ENCODE assay signal across 10 cellular contexts in genomic region chrX:41382699-41383645, GRCh38. TPM values are rescaled to one million over a fixed set of nuclear protein-coding genes. Genes with fewer than 3 reads are reported as not detected.
DNase-seq lines count a peak whose midpoint lies in the region; ATAC-seq and TF ChIP-seq lines count a peak whose summit lies in the region.
"Had no signal": no experiment of that assay in that cellular context is flagged by ENCODE, and none has a peak within 500 bp of the region (broad histone marks: within the 10 kb centered on the region; RNA-seq: fewer than 3 reads in every experiment).

No MANE protein-coding gene starts in this region.

- H3K9me2 ChIP-seq in GM23248 (ENCODE audit: insufficient read depth): no peaks in the 10 kb centered on the region
- H3K9me2 ChIP-seq in PC-9 (ENCODE audit: insufficient read depth): no peaks in the 10 kb centered on the region

- in situ Hi-C loops in GM23248 (cut with MboI): no loop called here

- no peak overlapping the region; the same call in 1 of the 2 replicates for H3K9ac ChIP-seq in GM23248

- ATAC-seq in GM18511 (IDR thresholded peaks at IDR 0.05; ENCODE audit: unreplicated experiment): no peak

- H3K27ac Mint-ChIP-seq in progenitor cell of endocrine pancreas: peak overlapping the region; percentile 84

- peak overlapping the region; percentile 53 for H2AFZ ChIP-seq in GM23248
- H2AFZ ChIP-seq in PC-9: no peak overlapping the region

- H3K36me3 ChIP-seq in GM23248 (ENCODE audit: low read depth) (no peaks in the 10 kb centered on the region), PC-9 (ENCODE audit: low read depth) (no peaks in the 10 kb centered on the region)

- intact Hi-C loops in PC-9 (cut with micrococcal nuclease; ENCODE audit: unreplicated experiment): loop anchor here (5.0 kb wide), 1 partner anchor 51 kb away; the partner anchor contains the start of gene DDX3X

- no peaks in the 10 kb centered on the region for H3K36me3 Mint-ChIP-seq in progenitor cell of endocrine pancreas (ENCODE audit: insufficient read depth)

- H4K20me1 ChIP-seq in GM23248 (ENCODE audit: insufficient read depth) (no peaks in the 10 kb centered on the region), PC-9 (ENCODE audit: insufficient read depth) (no peaks in the 10 kb centered on the region)

- H3K27ac ChIP-seq in GM23248: peak overlapping the region; percentile 48
- peak overlapping the region; percentile 88 for H3K27ac ChIP-seq in PC-9

- H3K9me3 ChIP-seq in GM23248 (ENCODE audit: low read depth) (no peaks in the 10 kb centered on the region), PC-9 (ENCODE audit: insufficient read depth, low read depth) (no peaks in the 10 kb centered on the region)

- no peak overlapping the region for H3K4me3 ChIP-seq in GM23248
- H3K4me3 ChIP-seq in PC-9: peak overlapping the region; percentile 24; the same call in 1 of the 2 replicates
- no peak overlapping the region for H3K4me3 ChIP-seq in choroid plexus epithelial cell (ENCODE audit: low read depth, low read length)
- H3K4me3 ChIP-seq: lung had no signal

- H3K9me3 Mint-ChIP-seq in progenitor cell of endocrine pancreas (ENCODE audit: low read depth): peaks cover 9% of the 10 kb centered on the region

- BruUV-seq in PC-9 (replicated peaks; lab: Mats Ljungman, UMichigan): TSS peak; percentile 39

- TF ChIP-seq CTCF in PC-9 (conservative IDR thresholded peaks at IDR 0.05) (no peak), choroid plexus epithelial cell (conservative IDR thresholded peaks at IDR 0.05; ENCODE audit: low read depth, low read length) (no peak), progenitor cell of endocrine pancreas (IDR thresholded peaks at IDR 0.05; ENCODE audit: unreplicated experiment) (no peak)

- POLR2A ChIA-PET in PC-9 (lab: Charles Lee; ENCODE audit: unreplicated experiment): interaction anchor here (0.5 kb wide), 1 partner anchor 399 kb away, joined by 3 read pairs; no protein-coding TSS in a partner anchor

- no peak overlapping the region for H3K4me2 ChIP-seq in GM23248 (ENCODE audit: unreplicated experiment)
- H3K4me2 ChIP-seq in PC-9: peak overlapping the region; percentile 61

- H3F3A ChIP-seq in GM23248 (ENCODE audit: insufficient read depth) (no peaks in the 10 kb centered on the region), PC-9 (ENCODE audit: insufficient read depth, low read depth) (peaks cover 6% of the 10 kb centered on the region; the same call in 1 of the 2 replicates)

- WGBS in GM23248 (ENCODE audit: low coverage in 1 of 2, low lambda C conversion rate in 2 of 2, missing lambda C conversion rate in 2 of 2), 2 experiments: 50 to 52% methylated on average over 10 of the region's 10 CpGs

- no peaks in the 10 kb centered on the region for H3K27me3 Mint-ChIP-seq in progenitor cell of endocrine pancreas

- DNase-seq in GM23248 (peak; percentile 66), PC-9 (peak; percentile 21 to 78), choroid plexus epithelial cell (ENCODE audit: low read depth) (peak; percentile 63), progenitor cell of endocrine pancreas (ENCODE audit: low spot score, unreplicated experiment) (no peak), SK-N-DZ (ENCODE audit: low spot score) (no peak), cortex of kidney (lab: John Stamatoyannopoulos, UW) (no peak), HuH-7 (ENCODE audit: low spot score) (no peak)
- DNase-seq: activated CD8-positive, alpha-beta memory T cell treated with anti-CD3 and anti-CD28 coated beads for 24 hours had no signal

- CTCF ChIA-PET in PC-9 (lab: Charles Lee): interaction anchor here (0.6 kb wide), 3 partner anchors 15 to 57 kb away, joined by 3 to 23 read pairs (median 15); no protein-coding TSS in a partner anchor

- H3K27me3 ChIP-seq in GM23248 (replicated peaks; ENCODE audit: insufficient read depth) (no peaks in the 10 kb centered on the region), PC-9 (ENCODE audit: insufficient read depth, low read depth) (no peaks in the 10 kb centered on the region)

- H3K4me3 Mint-ChIP-seq in progenitor cell of endocrine pancreas (ENCODE audit: low read depth): no peak overlapping the region

- H3K4me1 Mint-ChIP-seq in progenitor cell of endocrine pancreas (ENCODE audit: low read depth): peaks cover 8% of the 10 kb centered on the region

- H3K79me2 ChIP-seq in GM23248 (ENCODE audit: insufficient read depth) (no peaks in the 10 kb centered on the region), PC-9 (ENCODE audit: low read depth) (no peaks in the 10 kb centered on the region)

- H3K4me1 ChIP-seq in GM23248 (ENCODE audit: insufficient read depth) (peaks cover 13% of the 10 kb centered on the region), PC-9 (replicated peaks; ENCODE audit: insufficient read depth) (peaks cover 18% of the 10 kb centered on the region)

RNA-seq across cellular contexts. Expression of gene DDX3X, which starts 49.0 kb away (rescaled TPM):
- 206 and 285 TPM in 2 replicates for total RNA-seq in GM23248 (2014; rRNA removed; shearing (Covaris generic))
- 129 and 130 TPM in 2 replicates for polyA plus RNA-seq in GM23248 (2016; fragmentation: Nextera tagmentation; extraction: Ambion mirVana)
- total RNA-seq in PC-9 (2021) (130 and 158 TPM in 2 replicates), progenitor cell of endocrine pancreas (308 and 338 TPM in 2 replicates)
- 106 and 112 TPM in 2 replicates for polyA plus RNA-seq in SK-N-DZ (2014; cell fraction: cytosol; rRNA removed)
- 120 and 149 TPM in 2 replicates for polyA plus RNA-seq in SK-N-DZ (2014; cell fraction: nucleus; rRNA removed)

Comparison
In these comparisons a context has a peak if more than half of its experiments do, and no peak if none do; other contexts are left out.
1. DNase-seq: peak in GM23248 (single experiment), PC-9 (2 of 2) and choroid plexus epithelial cell (single experiment); none in progenitor cell of endocrine pancreas (single experiment), SK-N-DZ (single experiment), cortex of kidney (single experiment) and HuH-7 (single experiment).